1 cellular context compared by ENCODE assay signal in the genomic region with DNA sequence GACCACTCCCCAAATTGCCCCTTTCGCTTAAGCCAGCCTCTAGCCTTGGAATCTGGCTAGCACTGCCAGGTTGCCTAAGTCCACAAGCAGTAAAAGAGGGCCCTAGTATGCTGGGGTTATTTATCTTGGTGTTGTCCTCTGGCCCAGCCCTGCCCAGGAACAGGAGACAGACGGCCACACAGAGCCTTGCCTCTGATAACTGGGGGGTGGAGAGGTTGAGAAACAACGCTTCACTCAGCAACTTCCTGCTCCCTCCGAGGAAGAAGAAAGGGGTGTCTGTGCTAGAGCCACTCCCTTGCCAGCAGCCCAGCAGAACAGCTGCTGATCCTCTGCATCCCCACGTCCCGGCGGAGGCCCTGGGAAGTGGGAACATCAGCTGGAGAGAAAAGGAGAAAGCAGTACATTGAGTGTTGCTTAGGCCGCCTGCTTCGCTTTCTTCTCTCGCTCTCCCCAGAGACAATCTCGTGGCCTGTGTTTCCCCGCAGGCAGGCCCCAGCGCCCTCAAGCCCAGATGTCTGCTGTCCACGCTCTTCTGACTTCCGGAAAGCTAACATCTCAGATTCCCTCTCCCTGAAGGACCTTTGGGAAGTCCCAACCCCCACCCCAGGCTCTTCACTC.
TF ChIP-seq lines count a peak whose summit lies in the region.

No MANE protein-coding gene starts in this region.

TF ChIP-seq in K562, 482 proteins besides CTCF, POLR2A, EP300 and RAD21 (continued from another document and continues in another):
- TF ChIP-seq ESRRB (CRISPR knock-in tag; IDR thresholded peaks at IDR 0.05; ENCODE audit: borderline replicate concordance) (no peak), SRSF9 (IDR thresholded peaks at IDR 0.05; ENCODE audit: borderline replicate concordance, low read depth, low read length) (no peak), EZH2 (IDR thresholded peaks at IDR 0.05; ENCODE audit: borderline replicate concordance, low read depth, low read length) (no peak), CBX8 (IDR thresholded peaks at IDR 0.05; ENCODE audit: borderline replicate concordance, extremely low read depth, low read depth, low read length, poor library complexity, severe bottlenecking) (no peak), SOX6 (IDR thresholded peaks at IDR 0.05) (peak; percentile 51; the same call in 1 of the 2 replicates), MNT (conservative IDR thresholded peaks at IDR 0.05) (peak in 1 of 2 experiments; percentile 72; a peak in 3 of 4 replicates), E2F6 (IDR thresholded peaks at IDR 0.05; ENCODE audit: borderline replicate concordance in 1 of 2, extremely low read depth in 1 of 2, insufficient read depth in 1 of 2, insufficient read length in 1 of 2, low read depth in 1 of 2, low read length in 1 of 2, poor library complexity in 1 of 2, severe bottlenecking in 1 of 2) (peak in 1 of 2 experiments; percentile 63), BHLHE40 (IDR thresholded peaks at IDR 0.05; ENCODE audit: low read length) (no peak), SIN3A (IDR thresholded peaks at IDR 0.05; ENCODE audit: borderline replicate concordance in 2 of 2, control insufficient read depth in 1 of 2, low read depth in 2 of 2, low read length in 2 of 2) (no peak), SMC3 (conservative IDR thresholded peaks at IDR 0.05; ENCODE audit: insufficient read depth, low read depth, low read length) (0 out of 2 replicates have a peak, but pooled peaks have one; percentile 12), GABPB1 (CRISPR knock-in tag; IDR thresholded peaks at IDR 0.05) (peak; percentile 61; the same call in 1 of the 2 replicates), ZNF280A (IDR thresholded peaks at IDR 0.05; ENCODE audit: low read depth, partially characterized antibody) (no peak), ZNF318 (IDR thresholded peaks at IDR 0.05; ENCODE audit: borderline replicate concordance in 1 of 2, low read depth in 1 of 2) (no peak), BMI1 (IDR thresholded peaks at IDR 0.05; ENCODE audit: low read length) (no peak), SREBF2 (CRISPR knock-in tag; IDR thresholded peaks at IDR 0.05) (no peak), CHD2 (IDR thresholded peaks at IDR 0.05; ENCODE audit: low read depth, low read length) (no peak), EHMT2 (IDR thresholded peaks at IDR 0.05) (peak; percentile 55; the same call in 1 of the 2 replicates), FOXA3 (CRISPR knock-in tag; conservative IDR thresholded peaks at IDR 0.05 in 1 of 2, IDR thresholded peaks at IDR 0.05 in 1 of 2) (peak in 1 of 2 experiments; percentile 51; a peak in 2 of 4 replicates), HIVEP1 (CRISPR knock-in tag; IDR thresholded peaks at IDR 0.05) (0 out of 2 replicates have a peak, but pooled peaks have one; percentile 27), ZC3H8 (IDR thresholded peaks at IDR 0.05) (no peak), THRAP3 (IDR thresholded peaks at IDR 0.05; ENCODE audit: borderline replicate concordance) (no peak), CAMTA2 (CRISPR knock-in tag; conservative IDR thresholded peaks at IDR 0.05) (no peak), E2F1 (CRISPR knock-in tag; IDR thresholded peaks at IDR 0.05) (no peak), RBM14 (IDR thresholded peaks at IDR 0.05; ENCODE audit: borderline replicate concordance, insufficient read depth, low read depth, low read length) (no peak), BRD4 (IDR thresholded peaks at IDR 0.05) (no peak; the same call in 1 of the 2 replicates), STAG1 (CRISPR knock-in tag; IDR thresholded peaks at IDR 0.05; ENCODE audit: borderline replicate concordance) (no peak), FOXM1 (IDR thresholded peaks at IDR 0.05; ENCODE audit: low read depth) (peak; percentile 26; the same call in 1 of the 2 replicates), FOXM1 (CRISPR knock-in tag; IDR thresholded peaks at IDR 0.05; ENCODE audit: low read depth) (no peak), ZNF311 (CRISPR knock-in tag; IDR thresholded peaks at IDR 0.05) (0 out of 2 replicates have a peak, but pooled peaks have one; percentile 24), MEIS2 (IDR thresholded peaks at IDR 0.05; ENCODE audit: partially characterized antibody) (peak; percentile 85), MEF2A (IDR thresholded peaks at IDR 0.05; ENCODE audit: control insufficient read depth, low read depth, low read length) (no peak), SRF (CRISPR knock-in tag; IDR thresholded peaks at IDR 0.05) (no peak), ZNF124 (CRISPR knock-in tag; IDR thresholded peaks at IDR 0.05) (no peak), NFRKB (IDR thresholded peaks at IDR 0.05; ENCODE audit: low read depth) (peak; percentile 75; the same call in 1 of the 2 replicates), MIER1 (IDR thresholded peaks at IDR 0.05; ENCODE audit: low read depth) (no peak), ZNF830 (CRISPR knock-in tag; IDR thresholded peaks at IDR 0.05) (0 out of 2 replicates have a peak, but pooled peaks have one; percentile 26), ZNF143 (CRISPR knock-in tag; IDR thresholded peaks at IDR 0.05) (no peak)
- TF ChIP-seq, protein P1, sequence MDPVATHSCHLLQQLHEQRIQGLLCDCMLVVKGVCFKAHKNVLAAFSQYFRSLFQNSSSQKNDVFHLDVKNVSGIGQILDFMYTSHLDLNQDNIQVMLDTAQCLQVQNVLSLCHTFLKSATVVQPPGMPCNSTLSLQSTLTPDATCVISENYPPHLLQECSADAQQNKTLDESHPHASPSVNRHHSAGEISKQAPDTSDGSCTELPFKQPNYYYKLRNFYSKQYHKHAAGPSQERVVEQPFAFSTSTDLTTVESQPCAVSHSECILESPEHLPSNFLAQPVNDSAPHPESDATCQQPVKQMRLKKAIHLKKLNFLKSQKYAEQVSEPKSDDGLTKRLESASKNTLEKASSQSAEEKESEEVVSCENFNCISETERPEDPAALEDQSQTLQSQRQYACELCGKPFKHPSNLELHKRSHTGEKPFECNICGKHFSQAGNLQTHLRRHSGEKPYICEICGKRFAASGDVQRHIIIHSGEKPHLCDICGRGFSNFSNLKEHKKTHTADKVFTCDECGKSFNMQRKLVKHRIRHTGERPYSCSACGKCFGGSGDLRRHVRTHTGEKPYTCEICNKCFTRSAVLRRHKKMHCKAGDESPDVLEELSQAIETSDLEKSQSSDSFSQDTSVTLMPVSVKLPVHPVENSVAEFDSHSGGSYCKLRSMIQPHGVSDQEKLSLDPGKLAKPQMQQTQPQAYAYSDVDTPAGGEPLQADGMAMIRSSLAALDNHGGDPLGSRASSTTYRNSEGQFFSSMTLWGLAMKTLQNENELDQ (CRISPR knock-in tag; IDR thresholded peaks at IDR 0.05; ENCODE audit: borderline replicate concordance), result no peak
- TF ChIP-seq, protein P2, sequence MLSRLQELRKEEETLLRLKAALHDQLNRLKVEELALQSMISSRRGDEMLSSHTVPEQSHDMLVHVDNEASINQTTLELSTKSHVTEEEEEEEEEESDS (CRISPR knock-in tag; IDR thresholded peaks at IDR 0.05), result no peak
- TF ChIP-seq, protein P3, sequence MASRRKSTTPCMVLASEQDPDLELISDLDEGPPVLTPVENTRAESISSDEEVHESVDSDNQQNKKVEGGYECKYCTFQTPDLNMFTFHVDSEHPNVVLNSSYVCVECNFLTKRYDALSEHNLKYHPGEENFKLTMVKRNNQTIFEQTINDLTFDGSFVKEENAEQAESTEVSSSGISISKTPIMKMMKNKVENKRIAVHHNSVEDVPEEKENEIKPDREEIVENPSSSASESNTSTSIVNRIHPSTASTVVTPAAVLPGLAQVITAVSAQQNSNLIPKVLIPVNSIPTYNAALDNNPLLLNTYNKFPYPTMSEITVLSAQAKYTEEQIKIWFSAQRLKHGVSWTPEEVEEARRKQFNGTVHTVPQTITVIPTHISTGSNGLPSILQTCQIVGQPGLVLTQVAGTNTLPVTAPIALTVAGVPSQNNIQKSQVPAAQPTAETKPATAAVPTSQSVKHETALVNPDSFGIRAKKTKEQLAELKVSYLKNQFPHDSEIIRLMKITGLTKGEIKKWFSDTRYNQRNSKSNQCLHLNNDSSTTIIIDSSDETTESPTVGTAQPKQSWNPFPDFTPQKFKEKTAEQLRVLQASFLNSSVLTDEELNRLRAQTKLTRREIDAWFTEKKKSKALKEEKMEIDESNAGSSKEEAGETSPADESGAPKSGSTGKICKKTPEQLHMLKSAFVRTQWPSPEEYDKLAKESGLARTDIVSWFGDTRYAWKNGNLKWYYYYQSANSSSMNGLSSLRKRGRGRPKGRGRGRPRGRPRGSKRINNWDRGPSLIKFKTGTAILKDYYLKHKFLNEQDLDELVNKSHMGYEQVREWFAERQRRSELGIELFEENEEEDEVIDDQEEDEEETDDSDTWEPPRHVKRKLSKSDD (conservative IDR thresholded peaks at IDR 0.05; ENCODE audit: low read length), result 0 out of 2 replicates have a peak, but pooled peaks have one; percentile 63
